In the genomic region with DNA sequence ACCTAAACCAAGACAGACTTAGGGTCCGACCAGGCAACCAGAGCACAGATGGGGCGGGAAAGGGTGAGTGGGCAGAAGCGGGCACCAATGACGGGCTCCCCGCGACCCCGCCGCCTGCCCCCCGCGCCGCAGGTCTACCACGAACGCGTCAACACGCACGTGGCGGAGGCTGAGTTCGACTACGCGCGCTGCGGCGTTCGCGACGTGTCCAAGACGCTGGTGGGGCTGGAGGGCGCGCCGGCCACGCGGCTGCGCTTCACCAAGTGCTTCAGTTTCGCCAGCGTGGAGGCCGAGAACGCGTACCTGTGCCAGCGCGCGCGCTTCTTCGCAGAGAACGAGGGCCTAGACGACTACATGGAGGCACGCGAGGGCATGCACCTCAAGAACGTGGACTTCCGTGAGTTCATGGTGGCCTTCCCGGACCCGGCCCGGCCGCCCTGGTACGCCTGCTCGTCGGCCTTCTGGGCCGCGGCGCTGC, we compare ENCODE assay signal across 19 cellular contexts. TPM values are rescaled to one million over a fixed set of nuclear protein-coding genes. Genes with fewer than 3 reads are reported as not detected.
DNase-seq lines count a peak whose midpoint lies in the region; TF ChIP-seq lines count a peak whose summit lies in the region.
"Had no signal": no experiment of that assay in that cellular context is flagged by ENCODE, and none has a peak within 500 bp of the region (broad histone marks: within the 10 kb centered on the region; RNA-seq: fewer than 3 reads in every experiment).

No MANE protein-coding gene starts in this region.

- H3K27me3 ChIP-seq in H7 (ENCODE audit: control insufficient read depth, insufficient read depth, low read length) = peaks cover 25% of the 10 kb centered on the region; the same call in 1 of the 2 replicates
- H3K27me3 ChIP-seq in dorsolateral prefrontal cortex = peaks cover 0 to 34% (median 0%) of the 10 kb centered on the region in 45 donors
- peaks cover 28 to 89% (median 70%) of the 10 kb centered on the region in 3 donors for H3K27me3 ChIP-seq in sigmoid colon

- H3K4me3 Mint-ChIP-seq in HFFc6 = no peak overlapping the region

- H3K27ac Mint-ChIP-seq in HFFc6 = no peak overlapping the region
- H3K27ac Mint-ChIP-seq: activated T-helper 2 cell treated with anti-CD3 and anti-CD28 coated beads, Interferon-gamma antibody, Interleukin-2, Interleukin-4, amounts not matched to agents 10 μg/mL and 5 μg/mL and 100 μg/mL, durations not matched to agents 14 hours and 24 hours and 36 hours; H9 had no signal

- no peaks in the 10 kb centered on the region for H3K36me3 Mint-ChIP-seq in HFFc6 (ENCODE audit: low read depth)

- peaks cover 7% of the 10 kb centered on the region for H3K4me1 Mint-ChIP-seq in HFFc6 (ENCODE audit: low read depth)

- no peaks in the 10 kb centered on the region for H3K9me3 Mint-ChIP-seq in HFFc6
- H3K9me3 Mint-ChIP-seq: activated T-helper 2 cell treated with anti-CD3 and anti-CD28 coated beads, Interferon-gamma antibody, Interleukin-2, Interleukin-4, amounts not matched to agents 10 μg/mL and 5 μg/mL and 100 μg/mL, durations not matched to agents 14 hours and 24 hours and 36 hours; H9 had no signal

- H3K4me3 ChIP-seq in H7 (ENCODE audit: insufficient read depth, low read depth, low read length) (no peak overlapping the region), dorsolateral prefrontal cortex (peak overlapping the region in 13 of 59 donors; percentile 4 to 40 (median 17)), sigmoid colon (peak overlapping the region in 3 of 4 donors; percentile 27 to 43 (median 37))

- H3K4me1 ChIP-seq in sigmoid colon = peaks cover 0 to 17% (median 13%) of the 10 kb centered on the region in 4 donors
- H3K4me1 ChIP-seq: Caco-2, gastrocnemius medialis had no signal

- H3K9me3 ChIP-seq in sigmoid colon = no peaks in the 10 kb centered on the region
- H3K9me3 ChIP-seq: Caco-2, gastrocnemius medialis had no signal

- WGBS in sigmoid colon, 2 donors = 82 to 84% methylated on average over 59 of the region's 59 CpGs

- no peak for TF ChIP-seq CTCF in dorsolateral prefrontal cortex (IDR thresholded peaks at IDR 0.05 in 54 of 56, conservative IDR thresholded peaks at IDR 0.05 in 2 of 56; ENCODE audit: low read depth in 1 of 56, partially characterized antibody in 56 of 56)
- no peak for TF ChIP-seq CTCF in sigmoid colon (IDR thresholded peaks at IDR 0.05)
- TF ChIP-seq CTCF in HFFc6 (IDR thresholded peaks at IDR 0.05) = no peak

- H3K36me3 ChIP-seq in H7 (replicated peaks; ENCODE audit: control insufficient read depth, insufficient read depth, low read length) = no peaks in the 10 kb centered on the region
- no peaks in the 10 kb centered on the region for H3K36me3 ChIP-seq in sigmoid colon
- H3K36me3 ChIP-seq: gastrocnemius medialis had no signal

- DNase-seq in H7 = peak; percentile 57
- DNase-seq in dorsolateral prefrontal cortex = no peak
- no peak for DNase-seq in sigmoid colon
- no peak for DNase-seq in NCI-H526 treated with DMSO at 0.1 percent for 48 hours (lab: John Stamatoyannopoulos, UW)
- DNase-seq in activated CD4-positive, CD25-positive, alpha-beta regulatory T cell treated with anti-CD3 and anti-CD28 coated beads, Interleukin-2, amount 50 U/mL, for 72 hours = no peak
- DNase-seq in HFFc6 = no peak
- DNase-seq: EL; gastrocnemius medialis; NCI-H1694 treated with DMSO at 0.1 percent for 48 hours; NCI-H2227 treated with DMSO at 0.1 percent for 48 hours; nucleus accumbens; stimulated activated CD4-positive, alpha-beta T cell treated with anti-CD3 and anti-CD28 coated beads, Interleukin-1b, Interleukin-23, amount 100 ng/mL, for 48 hours; T-helper 9 cell had no signal

- no peak for TF ChIP-seq POLR2A in sigmoid colon (IDR thresholded peaks at IDR 0.05)

- peaks cover 47% of the 10 kb centered on the region for H3K27me3 Mint-ChIP-seq in HFFc6 (ENCODE audit: insufficient read depth)

- H3K27ac ChIP-seq in dorsolateral prefrontal cortex (peak overlapping the region in 30 of 59 donors; percentile 14 to 96 (median 66)), sigmoid colon (no peak overlapping the region)
- H3K27ac ChIP-seq: gastrocnemius medialis had no signal

- TF ChIP-seq EP300 in sigmoid colon (IDR thresholded peaks at IDR 0.05) = no peak

- intact Hi-C loops in dorsolateral prefrontal cortex (cut with DNase I) = no loop called here
- intact Hi-C loops in sigmoid colon (cut with DNase I) = no loop called here

RNA-seq across cellular contexts. Expression of a gene that starts 5.1 kb away (rescaled TPM):
- 0.70 and 0.83 TPM in 2 replicates for total RNA-seq in H7 (2014; rRNA removed; shearing (Covaris generic))
- total RNA-seq in dorsolateral prefrontal cortex (100 to 1,000 TPM in 60 of 120 experiments, 10 to 100 TPM in 60; 28.3 to 159 (median 100) TPM), sigmoid colon (1 to 10 TPM in 1 of 4 donors, under 1 TPM in 3; 0.16 to 1.1 (median 0.68) TPM)
- under 1 TPM in 1 of 3 donors, not detected in 2; 0.63 TPM for polyA plus RNA-seq in sigmoid colon
- not detected for total RNA-seq in HFFc6 (2021; fragmentation: NEBNext Ultra II Directional; extraction: Animal tissue kit (Norgen Biotek cat#: 25700))
- total RNA-seq: activated T-helper 2 cell treated with anti-CD3 and anti-CD28 coated beads, Interferon-gamma antibody, Interleukin-2, Interleukin-4, amounts not matched to agents 10 μg/mL and 5 μg/mL and 100 μg/mL, durations not matched to agents 14 hours and 24 hours and 36 hours; Caco-2; dermis microvascular lymphatic vessel endothelial cell; epithelial cell of proximal tubule; subcutaneous adipose tissue had no signal

RNA-seq across cellular contexts. Expression of a gene that starts 10.0 kb away (rescaled TPM):
- total RNA-seq in H7 (2014; rRNA removed; shearing (Covaris generic)) = 9.7 and 12.3 TPM in 2 replicates
- total RNA-seq in dorsolateral prefrontal cortex = 10 to 100 TPM in 13 of 120 experiments, 1 to 10 TPM in 107; 2.9 to 14.4 (median 7.5) TPM
- 10 to 100 TPM in 1 of 4 donors, 1 to 10 TPM in 3; 4.7 to 13.6 (median 8.4) TPM for total RNA-seq in sigmoid colon
- 10 to 100 TPM in 2 of 3 donors, 1 to 10 TPM in 1; 8.4 to 16.2 (median 13.4) TPM for polyA plus RNA-seq in sigmoid colon
- 1 to 10 TPM; 4.2 to 6.7 (median 5.8) TPM for total RNA-seq in HFFc6 (2021; fragmentation: NEBNext Ultra II Directional; extraction: Animal tissue kit (Norgen Biotek cat#: 25700))

RNA-seq across cellular contexts. Expression of a gene that starts 18.0 kb away (rescaled TPM):
- 27.2 and 28.7 TPM in 2 replicates for total RNA-seq in H7 (2014; rRNA removed; shearing (Covaris generic))
- total RNA-seq in dorsolateral prefrontal cortex (10 to 100 TPM in 119 of 120 experiments, 1 to 10 TPM in 1; 9.6 to 55.6 (median 23.9) TPM), sigmoid colon (10 to 100 TPM; 25.3 to 28.8 (median 27.2) TPM)
- 10 to 100 TPM in 1 of 3 donors, 1 to 10 TPM in 2; 7.2 to 36.9 (median 7.9) TPM for polyA plus RNA-seq in sigmoid colon
- total RNA-seq in HFFc6 (2021; fragmentation: NEBNext Ultra II Directional; extraction: Animal tissue kit (Norgen Biotek cat#: 25700)) = 100 to 1,000 TPM; 108 to 132 (median 120) TPM

RNA-seq across cellular contexts. Expression of a gene that starts 28.4 kb away (rescaled TPM):
- total RNA-seq in H7 (2014; rRNA removed; shearing (Covaris generic)) = 1,821 and 1,973 TPM in 2 replicates
- total RNA-seq in dorsolateral prefrontal cortex (1,000 to 10,000 TPM in 53 of 120 experiments, 100 to 1,000 TPM in 67; 482 to 1,543 (median 963) TPM), sigmoid colon (100 to 1,000 TPM; 442 to 569 (median 518) TPM)
- polyA plus RNA-seq in sigmoid colon = 100 to 1,000 TPM; 182 to 484 (median 320) TPM
- 1,000 to 10,000 TPM in 1 of 6 experiments, 100 to 1,000 TPM in 5; 847 to 1,026 (median 920) TPM for total RNA-seq in HFFc6 (2021; fragmentation: NEBNext Ultra II Directional; extraction: Animal tissue kit (Norgen Biotek cat#: 25700))

RNA-seq across cellular contexts. Expression of a gene that starts 37.8 kb away (rescaled TPM):
- 25.5 and 28.3 TPM in 2 replicates for total RNA-seq in H7 (2014; rRNA removed; shearing (Covaris generic))
- total RNA-seq in dorsolateral prefrontal cortex (10 to 100 TPM; 11.9 to 24.4 (median 16.4) TPM), sigmoid colon (1 to 10 TPM; 6.1 to 7.6 (median 6.8) TPM)
- polyA plus RNA-seq in sigmoid colon = 1 to 10 TPM; 1.4 to 9.7 (median 2.4) TPM
- 10 to 100 TPM in 5 of 6 experiments, 1 to 10 TPM in 1; 8.8 to 11.5 (median 10.7) TPM for total RNA-seq in HFFc6 (2021; fragmentation: NEBNext Ultra II Directional; extraction: Animal tissue kit (Norgen Biotek cat#: 25700))

Comparison
In these comparisons a context has a peak if more than half of its experiments do, and no peak if none do; other contexts are left out.
1. H3K27ac ChIP-seq: peak in dorsolateral prefrontal cortex (30 of 59); none in sigmoid colon (0 of 4).
2. RNA of a gene that starts 5.1 kb away (total RNA-seq): 28.3 to 159 TPM in dorsolateral prefrontal cortex; 0.70 to 0.83 TPM in H7, 0.16 to 1.1 TPM in sigmoid colon and not detected in HFFc6; every median in the first group is over 10 times any median in the second.